8 cellular contexts compared by ENCODE assay signal in the genomic region with DNA sequence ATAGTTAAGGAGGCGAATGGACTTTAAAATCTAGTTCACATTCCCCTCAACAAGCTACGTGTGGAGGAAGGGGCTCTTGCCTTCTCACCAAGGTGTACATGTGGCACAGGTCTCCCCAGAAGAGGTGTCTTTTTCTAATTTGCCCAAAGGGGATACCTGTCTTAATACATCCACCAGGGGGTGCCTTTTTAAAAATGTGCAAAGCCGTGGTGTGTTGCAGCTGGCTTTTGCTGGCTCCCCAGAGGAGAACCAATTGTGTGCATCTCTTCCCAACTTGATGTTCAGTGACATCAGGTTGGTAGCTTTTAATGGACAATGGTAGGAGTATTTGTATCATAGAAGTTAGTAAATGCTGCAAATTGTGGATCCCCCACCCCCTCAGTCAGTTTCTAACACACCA. TPM values are rescaled to one million over a fixed set of nuclear protein-coding genes. Genes with fewer than 3 reads are reported as not detected.
A peak's percentile ranks its signal among the peaks of the same experiment; 100 is the strongest.
DNase-seq lines count a peak whose midpoint lies in the region; ATAC-seq and TF ChIP-seq lines count a peak whose summit lies in the region.

No MANE protein-coding gene starts in this region.

- intact Hi-C loops in MCF 10A (cut with micrococcal nuclease) = no loop called here
- intact Hi-C loops in mammary epithelial cell (cut with micrococcal nuclease) = no loop called here
- intact Hi-C loops in sciatic nerve (cut with DNase I) = no loop called here

- in situ Hi-C loops in mammary epithelial cell (cut with MboI; ENCODE audit: low sequenced_read_pairs in 2 of 2) = no loop called here

- H3K4me3 Mint-ChIP-seq in MCF 10A (ENCODE audit: unreplicated experiment) (no peak overlapping the region), T-helper 17 cell (no peak overlapping the region)

- peaks cover 2% of the 10 kb centered on the region for H3K36me3 ChIP-seq in mammary epithelial cell (ENCODE audit: insufficient read depth, low read length)

- TF ChIP-seq CTCF in MCF 10A (IDR thresholded peaks at IDR 0.05; ENCODE audit: unreplicated experiment) = no peak
- TF ChIP-seq CTCF in mammary epithelial cell (conservative IDR thresholded peaks at IDR 0.05 in 1 of 2, IDR thresholded peaks at IDR 0.05 in 1 of 2; ENCODE audit: extremely low read depth in 1 of 2, insufficient read depth in 1 of 2, low read depth in 1 of 2, low read length in 2 of 2) = peak in 1 of 2 donors; percentile 27

- no peaks in the 10 kb centered on the region for H4K20me1 ChIP-seq in mammary epithelial cell (ENCODE audit: insufficient read depth, low read length)

- H3K4me3 ChIP-seq in mammary epithelial cell (replicated peaks in 1 of 3; ENCODE audit: insufficient read depth in 1 of 3, low read depth in 2 of 3, low read length in 3 of 3) = no peak overlapping the region

- H3K4me2 ChIP-seq in mammary epithelial cell (ENCODE audit: insufficient read depth, low read depth, low read length) = no peak overlapping the region

- no peaks in the 10 kb centered on the region for H3K4me1 ChIP-seq in mammary epithelial cell (ENCODE audit: insufficient read depth, low read length)

- WGBS in mammary epithelial cell (ENCODE audit: low coverage, missing lambda C conversion rate) = 79% methylated on average over 3 of the region's 3 CpGs

- H3K27me3 Mint-ChIP-seq in MCF 10A (ENCODE audit: insufficient read depth, unreplicated experiment) (no peaks in the 10 kb centered on the region), T-helper 17 cell (no peaks in the 10 kb centered on the region)

- DNase-seq in MCF 10A (ENCODE audit: unreplicated experiment) (peak; percentile 54), mammary epithelial cell (no peak), T-helper 17 cell (no peak), renal cortical epithelial cell (ENCODE audit: low read depth) (peak; percentile 20), sciatic nerve (ENCODE audit: low spot score) (no peak), GM19238 (ENCODE audit: insufficient read length, low spot score) (no peak)
- DNase-seq in effector CD8-positive, alpha-beta T cell (lab: John Stamatoyannopoulos, UW) = peak; percentile 1

- dilution Hi-C loops in mammary epithelial cell (cut with HindIII; ENCODE audit: low sequenced_read_pairs) = no loop called here

- peaks cover 12% of the 10 kb centered on the region for H3K9me3 Mint-ChIP-seq in MCF 10A (ENCODE audit: unreplicated experiment)

- ATAC-seq in HG02885 (IDR thresholded peaks at IDR 0.05; ENCODE audit: poor library complexity, unreplicated experiment) (peak; percentile 60), T-helper 17 cell (peak; percentile 84), sciatic nerve (no peak)

- H2AFZ ChIP-seq in mammary epithelial cell (ENCODE audit: low read depth, low read length) = no peak overlapping the region

- H3K27ac Mint-ChIP-seq in MCF 10A (ENCODE audit: low read depth, unreplicated experiment) (no peak overlapping the region), T-helper 17 cell (peak overlapping the region; percentile 30)

- H3K27me3 ChIP-seq in mammary epithelial cell (ENCODE audit: insufficient read depth, low read length) = no peaks in the 10 kb centered on the region

- H3K9ac ChIP-seq in mammary epithelial cell (ENCODE audit: insufficient read depth, low read length) = no peak overlapping the region

- no peaks in the 10 kb centered on the region for H3K79me2 ChIP-seq in mammary epithelial cell (ENCODE audit: insufficient read depth, low read length)

- no peak overlapping the region for H3K27ac ChIP-seq in mammary epithelial cell (ENCODE audit: insufficient read depth, low read depth, low read length)

- CTCF ChIA-PET in MCF 10A (lab: Yijun Ruan, JAX) = interaction anchor here (0.6 to 1.9 kb wide), 11 partner anchors 10 to 312 kb away, joined by 3 to 17 read pairs (median 4); no protein-coding TSS in a partner anchor
- CTCF ChIA-PET in mammary epithelial cell (lab: Charles Lee; ENCODE audit: low non-redundant PET) = no interaction called here

- H3K36me3 Mint-ChIP-seq in MCF 10A (ENCODE audit: insufficient read depth, unreplicated experiment) (peaks cover 22% of the 10 kb centered on the region), T-helper 17 cell (ENCODE audit: low read depth) (peaks cover 6% of the 10 kb centered on the region)

- POLR2A ChIA-PET in MCF 10A (lab: Yijun Ruan, JAX) = interaction anchor here (0.6 kb wide), 1 partner anchor 266 kb away, joined by 3 read pairs; no protein-coding TSS in a partner anchor

- H3K9me3 ChIP-seq in mammary epithelial cell (replicated peaks; ENCODE audit: insufficient read depth, low read length) (peaks cover 31% of the 10 kb centered on the region), T-helper 17 cell (ENCODE audit: control insufficient read depth, low read length, poor library complexity, severe bottlenecking) (peaks cover 7% of the 10 kb centered on the region)

- no TSS peak for BruUV-seq in MCF 10A (replicated peaks; lab: Mats Ljungman, UMichigan)
- BruUV-seq in mammary epithelial cell (replicated peaks; lab: Mats Ljungman, UMichigan) = no TSS peak

- H3K4me1 Mint-ChIP-seq in MCF 10A (ENCODE audit: insufficient read depth, unreplicated experiment) (no peaks in the 10 kb centered on the region), T-helper 17 cell (peaks cover 4% of the 10 kb centered on the region)

RNA-seq across cellular contexts. Expression of a gene that starts 33.8 kb away (rescaled TPM):
- total RNA-seq in MCF 10A (2022) (17.4 and 22.5 TPM in 2 replicates), mammary epithelial cell (10 to 100 TPM; 18.1 to 40.2 TPM), T-helper 17 cell (10 to 100 TPM; 25.6 to 37.2 TPM), renal cortical epithelial cell (24.5 and 39.4 TPM in 2 replicates), sciatic nerve (67.9 TPM)
- 9.1 TPM for polyA plus RNA-seq in mammary epithelial cell
- polyA minus RNA-seq in mammary epithelial cell = 7.5 TPM

RNA-seq across cellular contexts. Expression of a gene that starts 50.5 kb away (rescaled TPM):
- total RNA-seq in MCF 10A (2022) (0.93 TPM in 1 of 2 replicates, not detected in the other), mammary epithelial cell (1 to 10 TPM in 1 of 2 donors, not detected in 1; 1.7 TPM), T-helper 17 cell (1 to 10 TPM; 2.0 to 2.1 TPM), renal cortical epithelial cell (0.15 TPM in 1 of 2 replicates, not detected in the other), sciatic nerve (0.62 TPM)
- polyA plus RNA-seq in mammary epithelial cell = 0.74 TPM
- not detected for polyA minus RNA-seq in mammary epithelial cell

Comparison
In these comparisons a context has a peak if more than half of its experiments do, and no peak if none do; other contexts are left out.
1. DNase-seq: peak in MCF 10A (single experiment), effector CD8-positive, alpha-beta T cell (single experiment) and renal cortical epithelial cell (single experiment); none in mammary epithelial cell (single experiment), T-helper 17 cell (0 of 3), sciatic nerve (single experiment) and GM19238 (single experiment).